10 cellular contexts compared by ENCODE assay signal in genomic region chr2:113212245-113213060, GRCh38. TPM values are rescaled to one million over a fixed set of nuclear protein-coding genes. Genes with fewer than 3 reads are reported as not detected.
DNase-seq lines count a peak whose midpoint lies in the region; ATAC-seq and TF ChIP-seq lines count a peak whose summit lies in the region.
"Had no signal": no experiment of that assay in that cellular context is flagged by ENCODE, and none has a peak within 500 bp of the region (broad histone marks: within the 10 kb centered on the region; RNA-seq: fewer than 3 reads in every experiment).

No MANE protein-coding gene starts in this region.

- H3K9me3 ChIP-seq in esophagus squamous epithelium (no peaks in the 10 kb centered on the region), vagina (no peaks in the 10 kb centered on the region)

- H3K27ac ChIP-seq in esophagus squamous epithelium (peak overlapping the region; percentile 74 to 88 (median 78)), vagina (peak overlapping the region; percentile 92)

- H3K4me3 Mint-ChIP-seq in activated T-cell treated with anti-CD3 and anti-CD28 coated beads, Interleukin-2, amount 50 U/mL, for 72 hours, result no peak overlapping the region
- H3K4me3 Mint-ChIP-seq in activated T-cell treated with anti-CD3 and anti-CD28 coated beads, Interleukin-2, amount 50 U/mL, for 24 hours, result no peak overlapping the region
- peak overlapping the region; percentile 50 to 67 (median 61) for H3K4me3 Mint-ChIP-seq in nephron

- no peaks in the 10 kb centered on the region for H3K27me3 Mint-ChIP-seq in activated T-cell treated with anti-CD3 and anti-CD28 coated beads, Interleukin-2, amount 50 U/mL, for 72 hours (ENCODE audit: low read depth)
- H3K27me3 Mint-ChIP-seq in activated T-cell treated with anti-CD3 and anti-CD28 coated beads, Interleukin-2, amount 50 U/mL, for 24 hours, result no peaks in the 10 kb centered on the region
- peaks cover 33% of the 10 kb centered on the region for H3K27me3 Mint-ChIP-seq in nephron (ENCODE audit: low read depth)

- no peaks in the 10 kb centered on the region for H3K36me3 Mint-ChIP-seq in activated T-cell treated with anti-CD3 and anti-CD28 coated beads, Interleukin-2, amount 50 U/mL, for 72 hours (ENCODE audit: insufficient read depth in 2 of 2)
- no peaks in the 10 kb centered on the region for H3K36me3 Mint-ChIP-seq in activated T-cell treated with anti-CD3 and anti-CD28 coated beads, Interleukin-2, amount 50 U/mL, for 24 hours (ENCODE audit: low read depth)
- H3K36me3 Mint-ChIP-seq in nephron (ENCODE audit: low read depth), result no peaks in the 10 kb centered on the region

- TF ChIP-seq POLR2A in esophagus squamous epithelium (IDR thresholded peaks at IDR 0.05) (no peak), vagina (IDR thresholded peaks at IDR 0.05) (no peak)

- DNase-seq in activated T-cell treated with anti-CD3 and anti-CD28 coated beads, Interleukin-2, amount 50 U/mL, for 72 hours, result no peak
- DNase-seq in activated T-cell treated with anti-CD3 and anti-CD28 coated beads, Interleukin-2, amount 50 U/mL, for 24 hours, result no peak
- DNase-seq in esophagus squamous epithelium (lab: John Stamatoyannopoulos, UW) (no peak), vagina (ENCODE audit: extremely low spot score in 2 of 2) (no peak), superior temporal gyrus (ENCODE audit: extremely low spot score) (no peak), NCI-H2196 (lab: John Stamatoyannopoulos, UW; ENCODE audit: unreplicated experiment) (no peak)
- DNase-seq: activated CD4-positive, alpha-beta T cell treated with anti-CD3 and anti-CD28 coated beads, Interleukin-2, amount 50 U/mL, for 48 hours; occipital lobe had no signal

- H3K36me3 ChIP-seq in esophagus squamous epithelium (no peaks in the 10 kb centered on the region), vagina (no peaks in the 10 kb centered on the region)

- peak overlapping the region in 3 of 4 donors; percentile 4 to 43 (median 12) for H3K4me3 ChIP-seq in esophagus squamous epithelium
- H3K4me3 ChIP-seq in vagina, result peak overlapping the region in 1 of 2 donors; percentile 17

- intact Hi-C loops in esophagus squamous epithelium (cut with DNase I), result no loop called here
- intact Hi-C loops in vagina (cut with DNase I), result no loop called here

- H3K4me1 ChIP-seq in esophagus squamous epithelium (peaks cover 31 to 65% (median 43%) of the 10 kb centered on the region in 3 donors), vagina (peaks cover 53% of the 10 kb centered on the region)

- TF ChIP-seq CTCF in esophagus squamous epithelium (IDR thresholded peaks at IDR 0.05) (no peak), nephron (IDR thresholded peaks at IDR 0.05; ENCODE audit: unreplicated experiment in 3 of 3) (no peak), vagina (IDR thresholded peaks at IDR 0.05) (no peak)

- H3K4me1 Mint-ChIP-seq in activated T-cell treated with anti-CD3 and anti-CD28 coated beads, Interleukin-2, amount 50 U/mL, for 72 hours (ENCODE audit: low read depth), result peaks cover 5% of the 10 kb centered on the region
- peaks cover 4% of the 10 kb centered on the region for H3K4me1 Mint-ChIP-seq in activated T-cell treated with anti-CD3 and anti-CD28 coated beads, Interleukin-2, amount 50 U/mL, for 24 hours (ENCODE audit: low read depth)
- peaks cover 52% of the 10 kb centered on the region for H3K4me1 Mint-ChIP-seq in nephron

- H3K27ac Mint-ChIP-seq in activated T-cell treated with anti-CD3 and anti-CD28 coated beads, Interleukin-2, amount 50 U/mL, for 72 hours, result peak overlapping the region; percentile 22
- H3K27ac Mint-ChIP-seq in activated T-cell treated with anti-CD3 and anti-CD28 coated beads, Interleukin-2, amount 50 U/mL, for 24 hours, result no peak overlapping the region
- peak overlapping the region in 2 of 3 experiments; percentile 92 to 98 for H3K27ac Mint-ChIP-seq in nephron

- WGBS in esophagus squamous epithelium, 2 donors, result 31 to 46% methylated on average over 10 to 15 of the region's 26 CpGs

- peak in 1 of 2 donors; percentile 8 for ATAC-seq in activated T-cell treated with anti-CD3 and anti-CD28 coated beads, Interleukin-2, amount 50 U/mL, for 72 hours (replicated peaks in 1 of 2)
- ATAC-seq in GM21529 (IDR thresholded peaks at IDR 0.05; ENCODE audit: unreplicated experiment), result no peak

- no peaks in the 10 kb centered on the region for H3K9me3 Mint-ChIP-seq in activated T-cell treated with anti-CD3 and anti-CD28 coated beads, Interleukin-2, amount 50 U/mL, for 72 hours
- no peaks in the 10 kb centered on the region for H3K9me3 Mint-ChIP-seq in activated T-cell treated with anti-CD3 and anti-CD28 coated beads, Interleukin-2, amount 50 U/mL, for 24 hours
- H3K9me3 Mint-ChIP-seq in nephron, result no peaks in the 10 kb centered on the region

- H3K27me3 ChIP-seq in esophagus squamous epithelium (no peaks in the 10 kb centered on the region), vagina (no peaks in the 10 kb centered on the region)

RNA-seq across cellular contexts. Expression of gene PSD4, which starts 38.7 kb away (rescaled TPM):
- 100 to 1,000 TPM; 174 to 200 TPM for total RNA-seq in activated T-cell treated with anti-CD3 and anti-CD28 coated beads, Interleukin-2, amount 50 U/mL, for 72 hours
- total RNA-seq in esophagus squamous epithelium, result 10 to 100 TPM; 25.1 to 62.5 (median 50.2) TPM
- total RNA-seq in vagina, result 39.0 TPM

Comparison
In these comparisons a context has a peak if more than half of its experiments do, and no peak if none do; other contexts are left out.
1. H3K4me3 Mint-ChIP-seq: peak in nephron (3 of 3); none in activated T-cell treated with anti-CD3 and anti-CD28 coated beads, Interleukin-2, amount 50 U/mL, for 72 hours (0 of 2) and activated T-cell treated with anti-CD3 and anti-CD28 coated beads, Interleukin-2, amount 50 U/mL, for 24 hours (single experiment).